Comparison of ENCODE assay signal across 9 cellular contexts in genomic region chr9:112750767-112751058, GRCh38. TPM values are rescaled to one million over a fixed set of nuclear protein-coding genes. Genes with fewer than 3 reads are reported as not detected.
DNase-seq lines count a peak whose midpoint lies in the region; ATAC-seq and TF ChIP-seq lines count a peak whose summit lies in the region.
"Had no signal": no experiment of that assay in that cellular context is flagged by ENCODE, and none has a peak within 500 bp of the region (broad histone marks: within the 10 kb centered on the region; RNA-seq: fewer than 3 reads in every experiment).

No MANE protein-coding gene starts in this region.

- H3K27ac ChIP-seq in brain microvascular endothelial cell (no peak overlapping the region), right lobe of liver (peak overlapping the region; percentile 62 to 73 (median 71)), vagina (peak overlapping the region; percentile 90)

- no peak for TF ChIP-seq CTCF in activated CD8-positive, alpha-beta T cell treated with anti-CD3 and anti-CD28 coated beads for 36 hours (IDR thresholded peaks at IDR 0.05)
- TF ChIP-seq CTCF in brain microvascular endothelial cell (IDR thresholded peaks at IDR 0.05; ENCODE audit: low read depth, low read length, missing control alignments) (no peak), right lobe of liver (IDR thresholded peaks at IDR 0.05) (no peak), vagina (IDR thresholded peaks at IDR 0.05) (no peak)

- H3K4me1 Mint-ChIP-seq in activated CD8-positive, alpha-beta T cell treated with anti-CD3 and anti-CD28 coated beads for 36 hours (ENCODE audit: low read depth) = peaks cover 71% of the 10 kb centered on the region
- peaks cover 70% of the 10 kb centered on the region for H3K4me1 Mint-ChIP-seq in activated CD8-positive, alpha-beta T cell treated with anti-CD3 and anti-CD28 coated beads, Interleukin-2, amount 10 ng/mL, durations not matched to agents 7 days and 5 days (ENCODE audit: low read depth)

- TF ChIP-seq POLR2A in right lobe of liver (IDR thresholded peaks at IDR 0.05) (no peak), vagina (IDR thresholded peaks at IDR 0.05) (peak in 1 of 2 donors; percentile 8)

- H3K27ac Mint-ChIP-seq in activated CD8-positive, alpha-beta T cell treated with anti-CD3 and anti-CD28 coated beads for 36 hours = no peak overlapping the region
- no peak overlapping the region for H3K27ac Mint-ChIP-seq in activated CD8-positive, alpha-beta T cell treated with anti-CD3 and anti-CD28 coated beads, Interleukin-2, amount 10 ng/mL, durations not matched to agents 7 days and 5 days

- peak overlapping the region; percentile 75 for H3K4me3 Mint-ChIP-seq in activated CD8-positive, alpha-beta T cell treated with anti-CD3 and anti-CD28 coated beads for 36 hours
- no peak overlapping the region for H3K4me3 Mint-ChIP-seq in activated CD8-positive, alpha-beta T cell treated with anti-CD3 and anti-CD28 coated beads, Interleukin-2, amount 10 ng/mL, durations not matched to agents 7 days and 5 days

- no peaks in the 10 kb centered on the region for H3K27me3 ChIP-seq in brain microvascular endothelial cell (replicated peaks)
- no peaks in the 10 kb centered on the region for H3K27me3 ChIP-seq in right lobe of liver
- H3K27me3 ChIP-seq in vagina = no peaks in the 10 kb centered on the region

- POLR2A ChIA-PET in activated CD8-positive, alpha-beta T cell treated with anti-CD3 and anti-CD28 coated beads for 36 hours (lab: Charles Lee) = interaction anchor here (0.6 to 0.9 kb wide), 3 partner anchors 35 to 272 kb away, joined by 3 to 4 read pairs (median 3); no protein-coding TSS in a partner anchor
- POLR2A ChIA-PET in activated CD8-positive, alpha-beta T cell treated with anti-CD3 and anti-CD28 coated beads, Interleukin-2, amount 10 ng/mL, durations not matched to agents 7 days and 5 days (lab: Charles Lee) = interaction anchor here (0.6 to 1.9 kb wide), 4 partner anchors 32 to 371 kb away, joined by 3 to 9 read pairs (median 6); partner anchors contain the start of genes HSDL2 and INIP

- peaks cover 0 to 16% (median 7%) of the 10 kb centered on the region in 4 donors for H3K4me1 ChIP-seq in right lobe of liver
- peaks cover 50% of the 10 kb centered on the region for H3K4me1 ChIP-seq in vagina

- DNase-seq in activated CD8-positive, alpha-beta T cell treated with anti-CD3 and anti-CD28 coated beads for 36 hours = no peak
- no peak for DNase-seq in activated CD8-positive, alpha-beta T cell treated with anti-CD3 and anti-CD28 coated beads, Interleukin-2, amount 10 ng/mL, durations not matched to agents 7 days and 5 days
- no peak for DNase-seq in brain microvascular endothelial cell
- no peak for DNase-seq in right lobe of liver
- no peak for DNase-seq in vagina (ENCODE audit: extremely low spot score in 2 of 2)
- no peak for DNase-seq in NCI-H1105 (lab: John Stamatoyannopoulos, UW)
- no peak for DNase-seq in AG08395 (ENCODE audit: low spot score)

- H3K9me3 Mint-ChIP-seq in activated CD8-positive, alpha-beta T cell treated with anti-CD3 and anti-CD28 coated beads for 36 hours = no peaks in the 10 kb centered on the region
- H3K9me3 Mint-ChIP-seq in activated CD8-positive, alpha-beta T cell treated with anti-CD3 and anti-CD28 coated beads, Interleukin-2, amount 10 ng/mL, durations not matched to agents 7 days and 5 days (ENCODE audit: insufficient read depth) = no peaks in the 10 kb centered on the region

- H3K36me3 ChIP-seq in brain microvascular endothelial cell (replicated peaks) (no peaks in the 10 kb centered on the region), right lobe of liver (no peaks in the 10 kb centered on the region), vagina (no peaks in the 10 kb centered on the region)

- no CpG with 5 or more reads among the region's 50 CpGs for WGBS in right lobe of liver (ENCODE audit: insufficient coverage, low coverage, low lambda C conversion rate, missing lambda C conversion rate)

- H3K27me3 Mint-ChIP-seq in activated CD8-positive, alpha-beta T cell treated with anti-CD3 and anti-CD28 coated beads for 36 hours = no peaks in the 10 kb centered on the region
- no peaks in the 10 kb centered on the region for H3K27me3 Mint-ChIP-seq in activated CD8-positive, alpha-beta T cell treated with anti-CD3 and anti-CD28 coated beads, Interleukin-2, amount 10 ng/mL, durations not matched to agents 7 days and 5 days (ENCODE audit: low read depth)
- H3K27me3 Mint-ChIP-seq: activated naive CD8-positive, alpha-beta T cell had no signal

- CTCF ChIA-PET in activated CD8-positive, alpha-beta T cell treated with anti-CD3 and anti-CD28 coated beads for 36 hours (lab: Charles Lee) = no interaction called here
- CTCF ChIA-PET in activated CD8-positive, alpha-beta T cell treated with anti-CD3 and anti-CD28 coated beads, Interleukin-2, amount 10 ng/mL, durations not matched to agents 7 days and 5 days (lab: Charles Lee) = interaction anchor here (1.9 to 3.5 kb wide), 2 partner anchors 32 to 42 kb away, joined by 12 to 22 read pairs; partner anchors contain the start of gene INIP

- intact Hi-C loops in activated CD8-positive, alpha-beta T cell treated with anti-CD3 and anti-CD28 coated beads for 36 hours (cut with micrococcal nuclease) = loop anchor here (5.0 kb wide), 2 partner anchors 33 to 42 kb away; partner anchors contain the start of gene INIP
- intact Hi-C loops in right lobe of liver (cut with DNase I) (no loop called here), vagina (cut with DNase I) (no loop called here)

- H3K4me3 ChIP-seq in brain microvascular endothelial cell (ENCODE audit: low read depth, low read length) = peak overlapping the region; percentile 77
- peak overlapping the region; percentile 86 to 95 (median 92) for H3K4me3 ChIP-seq in right lobe of liver
- H3K4me3 ChIP-seq in vagina = peak overlapping the region; percentile 88 to 98

- in situ Hi-C loops in brain microvascular endothelial cell (cut with HindIII; ENCODE audit: low pct_ligation_motif_present, low sequenced_read_pairs) = no loop called here

- H3K9me3 ChIP-seq in right lobe of liver = peaks cover 0 to 2% (median 0%) of the 10 kb centered on the region in 4 donors
- no peaks in the 10 kb centered on the region for H3K9me3 ChIP-seq in vagina

- no peaks in the 10 kb centered on the region for H3K36me3 Mint-ChIP-seq in activated CD8-positive, alpha-beta T cell treated with anti-CD3 and anti-CD28 coated beads for 36 hours (ENCODE audit: low read depth)
- peaks cover 3% of the 10 kb centered on the region for H3K36me3 Mint-ChIP-seq in activated CD8-positive, alpha-beta T cell treated with anti-CD3 and anti-CD28 coated beads, Interleukin-2, amount 10 ng/mL, durations not matched to agents 7 days and 5 days (ENCODE audit: low read depth)
- H3K36me3 Mint-ChIP-seq: activated naive CD8-positive, alpha-beta T cell had no signal

- ATAC-seq in activated CD8-positive, alpha-beta T cell treated with anti-CD3 and anti-CD28 coated beads for 36 hours = no peak
- ATAC-seq in activated CD8-positive, alpha-beta T cell treated with anti-CD3 and anti-CD28 coated beads, Interleukin-2, amount 10 ng/mL, durations not matched to agents 7 days and 5 days = no peak
- ATAC-seq in right lobe of liver (peak; percentile 1 to 18 (median 10)), HG03571 (IDR thresholded peaks at IDR 0.05; ENCODE audit: unreplicated experiment) (no peak)

RNA-seq across cellular contexts. Expression of gene SNX30, which starts 0.2 kb away (rescaled TPM):
- total RNA-seq in activated CD8-positive, alpha-beta T cell treated with anti-CD3 and anti-CD28 coated beads for 36 hours = 1 to 10 TPM; 3.8 to 3.9 TPM
- 1 to 10 TPM; 5.5 to 7.2 TPM for total RNA-seq in activated CD8-positive, alpha-beta T cell treated with anti-CD3 and anti-CD28 coated beads, Interleukin-2, amount 10 ng/mL, durations not matched to agents 7 days and 5 days
- 1 to 10 TPM; 5.2 to 9.0 (median 7.5) TPM for total RNA-seq in right lobe of liver
- total RNA-seq in vagina = 7.9 TPM

RNA-seq across cellular contexts. Expression of gene INIP, which starts 32.8 kb away (rescaled TPM):
- total RNA-seq in activated CD8-positive, alpha-beta T cell treated with anti-CD3 and anti-CD28 coated beads for 36 hours = 10 to 100 TPM; 28.9 to 31.0 TPM
- total RNA-seq in activated CD8-positive, alpha-beta T cell treated with anti-CD3 and anti-CD28 coated beads, Interleukin-2, amount 10 ng/mL, durations not matched to agents 7 days and 5 days = 10 to 100 TPM; 32.1 to 32.8 TPM
- total RNA-seq in right lobe of liver (10 to 100 TPM in 4 of 6 experiments, 1 to 10 TPM in 2; 8.2 to 15.5 (median 11.1) TPM), vagina (19.9 TPM)

Comparison
In these comparisons a context has a peak if more than half of its experiments do, and no peak if none do; other contexts are left out.
1. ATAC-seq: peak in right lobe of liver (4 of 4); none in activated CD8-positive, alpha-beta T cell treated with anti-CD3 and anti-CD28 coated beads for 36 hours (single experiment), activated CD8-positive, alpha-beta T cell treated with anti-CD3 and anti-CD28 coated beads, Interleukin-2, amount 10 ng/mL, durations not matched to agents 7 days and 5 days (single experiment) and HG03571 (single experiment).
2. Peak in every context shown above with its lines, with median percentiles within 50 percentile points of each other: H3K4me3 ChIP-seq.